ENCODE assay signal across 14 cellular contexts in genomic region chr6:53892707-53893106, GRCh38.
DNase-seq lines count a peak whose midpoint lies in the region; ATAC-seq and TF ChIP-seq lines count a peak whose summit lies in the region.
"Had no signal": no experiment of that assay in that cellular context is flagged by ENCODE, and none has a peak within 500 bp of the region (broad histone marks: within the 10 kb centered on the region; RNA-seq: fewer than 3 reads in every experiment).

No MANE protein-coding gene starts in this region.

- peak overlapping the region in 6 of 59 donors; percentile 1 to 67 (median 7) for H3K27ac ChIP-seq in dorsolateral prefrontal cortex

- H3K4me1 Mint-ChIP-seq in activated T-cell treated with anti-CD3 and anti-CD28 coated beads, Interleukin-2, amount 50 U/mL, for 4 hours (ENCODE audit: low read depth), result peaks cover 5% of the 10 kb centered on the region
- peaks cover 16% of the 10 kb centered on the region for H3K4me1 Mint-ChIP-seq in stimulated activated effector memory CD8-positive, alpha-beta T cell treated with anti-CD3 and anti-CD28 coated beads, Interleukin-12 subunit alpha, Interleukin-12 subunit beta, amount 100 ng/mL, for 72 hours
- H3K4me1 Mint-ChIP-seq in T-helper 17 cell, result peaks cover 4% of the 10 kb centered on the region

- no peaks in the 10 kb centered on the region for H3K27me3 Mint-ChIP-seq in activated T-cell treated with anti-CD3 and anti-CD28 coated beads, Interleukin-2, amount 50 U/mL, for 4 hours (ENCODE audit: low read depth)
- H3K27me3 Mint-ChIP-seq in T-helper 17 cell, result no peaks in the 10 kb centered on the region
- H3K27me3 Mint-ChIP-seq: activated naive CD4-positive, alpha-beta T cell treated with anti-CD3 and anti-CD28 coated beads, Interleukin-2, amount 50 U/mL, for 24 hours; type B pancreatic cell had no signal

- TF ChIP-seq CTCF in dorsolateral prefrontal cortex (IDR thresholded peaks at IDR 0.05 in 54 of 56, conservative IDR thresholded peaks at IDR 0.05 in 2 of 56; ENCODE audit: low read depth in 1 of 56, partially characterized antibody in 56 of 56), result no peak
- no peak for TF ChIP-seq CTCF in GM20000 (IDR thresholded peaks at IDR 0.05; ENCODE audit: extremely low read depth, missing control alignments)

- ATAC-seq in activated T-cell treated with anti-CD3 and anti-CD28 coated beads, Interleukin-2, amount 50 U/mL, for 4 hours, result peak; percentile 24 to 44
- peak; percentile 43 for ATAC-seq in GM21723 (IDR thresholded peaks at IDR 0.05; ENCODE audit: unreplicated experiment)
- peak; percentile 84 for ATAC-seq in HG03159 (IDR thresholded peaks at IDR 0.05; ENCODE audit: unreplicated experiment)
- ATAC-seq in stimulated activated effector memory CD8-positive, alpha-beta T cell treated with anti-CD3 and anti-CD28 coated beads, Interleukin-12 subunit alpha, Interleukin-12 subunit beta, amount 100 ng/mL, for 72 hours, result peak; percentile 84
- ATAC-seq in T-helper 17 cell, result no peak

- H3K4me3 ChIP-seq in dorsolateral prefrontal cortex, result no peak overlapping the region

- H3K9me3 ChIP-seq in T-helper 17 cell (ENCODE audit: control insufficient read depth, low read length, poor library complexity, severe bottlenecking), result no peaks in the 10 kb centered on the region

- H3K36me3 Mint-ChIP-seq in activated T-cell treated with anti-CD3 and anti-CD28 coated beads, Interleukin-2, amount 50 U/mL, for 4 hours (ENCODE audit: insufficient read depth), result peaks cover 9% of the 10 kb centered on the region
- H3K36me3 Mint-ChIP-seq in stimulated activated effector memory CD8-positive, alpha-beta T cell treated with anti-CD3 and anti-CD28 coated beads, Interleukin-12 subunit alpha, Interleukin-12 subunit beta, amount 100 ng/mL, for 72 hours, result peaks cover 5% of the 10 kb centered on the region
- no peaks in the 10 kb centered on the region for H3K36me3 Mint-ChIP-seq in T-helper 17 cell (ENCODE audit: low read depth)

- H3K4me3 Mint-ChIP-seq in activated T-cell treated with anti-CD3 and anti-CD28 coated beads, Interleukin-2, amount 50 U/mL, for 4 hours, result no peak overlapping the region
- no peak overlapping the region for H3K4me3 Mint-ChIP-seq in stimulated activated effector memory CD8-positive, alpha-beta T cell treated with anti-CD3 and anti-CD28 coated beads, Interleukin-12 subunit alpha, Interleukin-12 subunit beta, amount 100 ng/mL, for 72 hours
- no peak overlapping the region for H3K4me3 Mint-ChIP-seq in T-helper 17 cell
- H3K4me3 Mint-ChIP-seq: activated naive CD4-positive, alpha-beta T cell treated with anti-CD3 and anti-CD28 coated beads, Interleukin-2, amount 50 U/mL, for 24 hours; type B pancreatic cell had no signal

- peak overlapping the region; percentile 57 for H3K27ac Mint-ChIP-seq in stimulated activated effector memory CD8-positive, alpha-beta T cell treated with anti-CD3 and anti-CD28 coated beads, Interleukin-12 subunit alpha, Interleukin-12 subunit beta, amount 100 ng/mL, for 72 hours
- no peak overlapping the region for H3K27ac Mint-ChIP-seq in T-helper 17 cell
- H3K27ac Mint-ChIP-seq: activated naive CD4-positive, alpha-beta T cell treated with anti-CD3 and anti-CD28 coated beads, Interleukin-2, amount 50 U/mL, for 24 hours; type B pancreatic cell had no signal

- intact Hi-C loops in dorsolateral prefrontal cortex (cut with DNase I), result no loop called here

- DNase-seq in activated T-cell treated with anti-CD3 and anti-CD28 coated beads, Interleukin-2, amount 50 U/mL, for 4 hours, result no peak
- DNase-seq in activated T-cell treated with anti-CD3 and anti-CD28 coated beads, Interleukin-2, amount 50 U/mL, for 1 hour, result no peak
- DNase-seq in stimulated activated effector memory CD8-positive, alpha-beta T cell treated with anti-CD3 and anti-CD28 coated beads, Interleukin-12 subunit alpha, Interleukin-12 subunit beta, amount 100 ng/mL, for 72 hours (ENCODE audit: low spot score in 2 of 2), result no peak
- DNase-seq in dorsolateral prefrontal cortex, result no peak
- no peak for DNase-seq in T-helper 17 cell
- DNase-seq in GM20000 (ENCODE audit: low spot score), result no peak
- DNase-seq: activated CD4-positive, alpha-beta T cell treated with anti-CD3 and anti-CD28 coated beads, Interleukin-2, amount 50 U/mL, for 1 hour; erythroblast; mesenchymal stem cell; NCI-H2029 treated with DMSO at 0.1 percent for 48 hours had no signal

- H3K9me3 Mint-ChIP-seq in activated T-cell treated with anti-CD3 and anti-CD28 coated beads, Interleukin-2, amount 50 U/mL, for 4 hours, result no peaks in the 10 kb centered on the region
- no peaks in the 10 kb centered on the region for H3K9me3 Mint-ChIP-seq in stimulated activated effector memory CD8-positive, alpha-beta T cell treated with anti-CD3 and anti-CD28 coated beads, Interleukin-12 subunit alpha, Interleukin-12 subunit beta, amount 100 ng/mL, for 72 hours
- H3K9me3 Mint-ChIP-seq: activated naive CD4-positive, alpha-beta T cell treated with anti-CD3 and anti-CD28 coated beads, Interleukin-2, amount 50 U/mL, for 24 hours; type B pancreatic cell had no signal

- no peaks in the 10 kb centered on the region for H3K27me3 ChIP-seq in dorsolateral prefrontal cortex
